ENCODE assay signal across 33 cellular contexts in genomic region chr12:3487027-3487426, GRCh38. TPM values are rescaled to one million over a fixed set of nuclear protein-coding genes. Genes with fewer than 3 reads are reported as not detected.
"Had no signal": no experiment of that assay in that cellular context is flagged by ENCODE, and none has a peak within 500 bp of the region (broad histone marks: within the 10 kb centered on the region; RNA-seq: fewer than 3 reads in every experiment).

No MANE protein-coding gene starts in this region.

- H3K27me3 ChIP-seq: ascending aorta had no signal

- H3K27ac Mint-ChIP-seq: activated CD4-positive, alpha-beta memory T cell treated with anti-CD3 and anti-CD28 coated beads for 36 hours; activated CD4-positive, alpha-beta T cell treated with anti-CD3 and anti-CD28 coated beads for 36 hours; activated CD4-positive, alpha-beta T cell treated with anti-CD3 and anti-CD28 coated beads, Interleukin-2, amount 10 ng/mL, durations not matched to agents 24 days and 14 days; activated CD8-positive, alpha-beta memory T cell treated with anti-CD3 and anti-CD28 coated beads, Interleukin-2, amount 10 ng/mL, durations not matched to agents 7 days and 5 days; activated CD8-positive, alpha-beta T cell treated with anti-CD3 and anti-CD28 coated beads, Interleukin-2, amount 10 ng/mL, durations not matched to agents 7 days and 5 days; activated naive CD4-positive, alpha-beta T cell treated with anti-CD3 and anti-CD28 coated beads for 36 hours; activated naive CD4-positive, alpha-beta T cell treated with anti-CD3 and anti-CD28 coated beads, Interleukin-2, amount 50 U/mL, for 72 hours; activated naive CD8-positive, alpha-beta T cell treated with anti-CD3 and anti-CD28 coated beads, Interleukin-2, amount 10 ng/mL, durations not matched to agents 7 days and 5 days; activated T-helper 1 cell treated with anti-CD3 and anti-CD28 coated beads, Interleukin-12 subunit alpha, Interleukin-12 subunit beta, Interleukin-2, Interleukin-4 antibody, amounts not matched to agents 30 ng/mL and 10 ng/mL and 1 ng/mL, durations not matched to agents 14 hours and 24 hours and 36 hours; activated T-helper 2 cell treated with anti-CD3 and anti-CD28 coated beads, Interferon-gamma antibody, Interleukin-2, Interleukin-4, amounts not matched to agents 10 μg/mL and 5 μg/mL and 100 μg/mL, durations not matched to agents 14 hours and 24 hours and 36 hours; brain; T-helper 17 cell; T-helper 2 cell treated with Interferon-gamma antibody and Interleukin-4, amounts not matched to agents 5 μg/mL and 100 μg/mL, for 36 hours had no signal

- H3K9me3 ChIP-seq: ascending aorta, breast epithelium, colonic mucosa, heart left ventricle had no signal

- H3K4me3 Mint-ChIP-seq: activated CD4-positive, alpha-beta memory T cell treated with anti-CD3 and anti-CD28 coated beads for 36 hours; activated CD4-positive, alpha-beta T cell treated with anti-CD3 and anti-CD28 coated beads for 36 hours; activated CD4-positive, alpha-beta T cell treated with anti-CD3 and anti-CD28 coated beads, Interleukin-2, amount 10 ng/mL, durations not matched to agents 24 days and 14 days; activated CD8-positive, alpha-beta memory T cell treated with anti-CD3 and anti-CD28 coated beads, Interleukin-2, amount 10 ng/mL, durations not matched to agents 7 days and 5 days; activated CD8-positive, alpha-beta T cell treated with anti-CD3 and anti-CD28 coated beads, Interleukin-2, amount 10 ng/mL, durations not matched to agents 7 days and 5 days; activated naive CD4-positive, alpha-beta T cell treated with anti-CD3 and anti-CD28 coated beads for 36 hours; activated naive CD8-positive, alpha-beta T cell treated with anti-CD3 and anti-CD28 coated beads, Interleukin-2, amount 10 ng/mL, durations not matched to agents 7 days and 5 days; activated T-helper 1 cell treated with anti-CD3 and anti-CD28 coated beads, Interleukin-12 subunit alpha, Interleukin-12 subunit beta, Interleukin-2, Interleukin-4 antibody, amounts not matched to agents 30 ng/mL and 10 ng/mL and 1 ng/mL, durations not matched to agents 14 hours and 24 hours and 36 hours; brain; T-helper 17 cell; T-helper 2 cell treated with Interferon-gamma antibody and Interleukin-4, amounts not matched to agents 5 μg/mL and 100 μg/mL, for 36 hours had no signal

- H3K36me3 Mint-ChIP-seq: activated CD4-positive, alpha-beta memory T cell treated with anti-CD3 and anti-CD28 coated beads for 36 hours; activated CD8-positive, alpha-beta memory T cell treated with anti-CD3 and anti-CD28 coated beads, Interleukin-2, amount 10 ng/mL, durations not matched to agents 7 days and 5 days; activated naive CD4-positive, alpha-beta T cell treated with anti-CD3 and anti-CD28 coated beads, Interleukin-2, amount 50 U/mL, for 72 hours; activated naive CD8-positive, alpha-beta T cell treated with anti-CD3 and anti-CD28 coated beads, Interleukin-2, amount 10 ng/mL, durations not matched to agents 7 days and 5 days; brain had no signal

- H3K4me1 ChIP-seq: colonic mucosa had no signal

- H3K9me3 Mint-ChIP-seq: activated CD4-positive, alpha-beta memory T cell treated with anti-CD3 and anti-CD28 coated beads for 36 hours; activated CD4-positive, alpha-beta T cell treated with anti-CD3 and anti-CD28 coated beads, Interleukin-2, amount 10 ng/mL, durations not matched to agents 24 days and 14 days; activated naive CD4-positive, alpha-beta T cell treated with anti-CD3 and anti-CD28 coated beads for 36 hours; activated naive CD4-positive, alpha-beta T cell treated with anti-CD3 and anti-CD28 coated beads, Interleukin-2, amount 50 U/mL, for 72 hours; activated naive CD8-positive, alpha-beta T cell treated with anti-CD3 and anti-CD28 coated beads, Interleukin-2, amount 10 ng/mL, durations not matched to agents 7 days and 5 days; activated T-helper 1 cell treated with anti-CD3 and anti-CD28 coated beads, Interleukin-12 subunit alpha, Interleukin-12 subunit beta, Interleukin-2, Interleukin-4 antibody, amounts not matched to agents 30 ng/mL and 10 ng/mL and 1 ng/mL, durations not matched to agents 14 hours and 24 hours and 36 hours; activated T-helper 2 cell treated with anti-CD3 and anti-CD28 coated beads, Interferon-gamma antibody, Interleukin-2, Interleukin-4, amounts not matched to agents 10 μg/mL and 5 μg/mL and 100 μg/mL, durations not matched to agents 14 hours and 24 hours and 36 hours; brain; T-helper 2 cell treated with Interferon-gamma antibody and Interleukin-4, amounts not matched to agents 5 μg/mL and 100 μg/mL, for 36 hours had no signal

- H3K27ac ChIP-seq: ascending aorta, breast epithelium, cardiac muscle cell, colonic mucosa, heart left ventricle had no signal

- H3K4me1 Mint-ChIP-seq: activated CD4-positive, alpha-beta T cell treated with anti-CD3 and anti-CD28 coated beads for 36 hours; activated CD4-positive, alpha-beta T cell treated with anti-CD3 and anti-CD28 coated beads, Interleukin-2, amount 10 ng/mL, durations not matched to agents 24 days and 14 days; activated CD8-positive, alpha-beta memory T cell treated with anti-CD3 and anti-CD28 coated beads, Interleukin-2, amount 10 ng/mL, durations not matched to agents 7 days and 5 days; activated naive CD8-positive, alpha-beta T cell treated with anti-CD3 and anti-CD28 coated beads, Interleukin-2, amount 10 ng/mL, durations not matched to agents 7 days and 5 days; T-helper 17 cell had no signal

- H3K4me3 ChIP-seq: ascending aorta, breast epithelium, cardiac muscle cell, colonic mucosa, heart left ventricle had no signal

- H3K36me3 ChIP-seq: ascending aorta, breast epithelium, cardiac muscle cell, colonic mucosa, heart left ventricle had no signal

- ATAC-seq: activated CD4-positive, alpha-beta T cell treated with anti-CD3 and anti-CD28 coated beads for 36 hours; activated CD8-positive, alpha-beta memory T cell treated with anti-CD3 and anti-CD28 coated beads, Interleukin-2, amount 10 ng/mL, durations not matched to agents 7 days and 5 days; activated CD8-positive, alpha-beta T cell treated with anti-CD3 and anti-CD28 coated beads, Interleukin-2, amount 10 ng/mL, durations not matched to agents 7 days and 5 days; activated naive CD4-positive, alpha-beta T cell treated with anti-CD3 and anti-CD28 coated beads, Interleukin-2, amount 50 U/mL, for 72 hours; esophagus mucosa; heart left ventricle; T-helper 17 cell had no signal

- DNase-seq: activated CD4-positive, alpha-beta memory T cell treated with anti-CD3 and anti-CD28 coated beads for 36 hours; activated CD4-positive, alpha-beta T cell treated with anti-CD3 and anti-CD28 coated beads for 36 hours; activated CD4-positive, alpha-beta T cell treated with anti-CD3 and anti-CD28 coated beads, Interleukin-2, amount 10 ng/mL, durations not matched to agents 24 days and 14 days; activated CD4-positive, CD25-positive, alpha-beta regulatory T cell; activated CD4-positive, CD25-positive, alpha-beta regulatory T cell treated with anti-CD3 and anti-CD28 coated beads, Interleukin-2, amount 50 U/mL, for 72 hours; activated CD8-positive, alpha-beta memory T cell treated with anti-CD3 and anti-CD28 coated beads, Interleukin-2, amount 10 ng/mL, durations not matched to agents 7 days and 5 days; activated CD8-positive, alpha-beta memory T cell treated with anti-CD3 and anti-CD28 coated beads, Interleukin-2, amount 50 U/mL, for 4 hours; activated CD8-positive, alpha-beta T cell treated with anti-CD3 and anti-CD28 coated beads, Interleukin-2, amount 10 ng/mL, durations not matched to agents 7 days and 5 days; activated effector memory CD4-positive, alpha-beta T cell treated with anti-CD3 and anti-CD28 coated beads, Interleukin-2, amount 50 U/mL, for 16 hours; activated naive CD4-positive, alpha-beta T cell treated with anti-CD3 and anti-CD28 coated beads for 36 hours; activated naive CD8-positive, alpha-beta T cell treated with anti-CD3 and anti-CD28 coated beads, Interleukin-2, amount 10 ng/mL, durations not matched to agents 7 days and 5 days; activated T-cell treated with anti-CD3 and anti-CD28 coated beads, Interleukin-2, amount 50 U/mL, for 1 hour; activated T-cell treated with anti-CD3 and anti-CD28 coated beads, Interleukin-2, amount 50 U/mL, for 48 hours; central memory CD4-positive, alpha-beta T cell; cerebellar nuclear complex; colonic mucosa; effector CD8-positive, alpha-beta T cell; foreskin fibroblast; heart left ventricle; T-helper 1 cell; T-helper 17 cell had no signal

RNA-seq across cellular contexts. Expression of gene PRMT8, which starts 4.0 kb away (rescaled TPM):
- total RNA-seq: activated CD4-positive, alpha-beta memory T cell treated with anti-CD3 and anti-CD28 coated beads for 36 hours; activated CD4-positive, alpha-beta T cell treated with anti-CD3 and anti-CD28 coated beads for 36 hours; activated CD4-positive, alpha-beta T cell treated with anti-CD3 and anti-CD28 coated beads, Interleukin-2, amount 10 ng/mL, durations not matched to agents 24 days and 14 days; activated CD8-positive, alpha-beta memory T cell treated with anti-CD3 and anti-CD28 coated beads for 36 hours; activated CD8-positive, alpha-beta memory T cell treated with anti-CD3 and anti-CD28 coated beads, Interleukin-2, amount 10 ng/mL, durations not matched to agents 7 days and 5 days; activated CD8-positive, alpha-beta T cell treated with anti-CD3 and anti-CD28 coated beads, Interleukin-2, amount 10 ng/mL, durations not matched to agents 7 days and 5 days; activated naive CD4-positive, alpha-beta T cell treated with anti-CD3 and anti-CD28 coated beads for 36 hours; activated naive CD4-positive, alpha-beta T cell treated with anti-CD3 and anti-CD28 coated beads, Interleukin-2, amount 50 U/mL, for 72 hours; activated naive CD8-positive, alpha-beta T cell treated with anti-CD3 and anti-CD28 coated beads, Interleukin-2, amount 10 ng/mL, durations not matched to agents 7 days and 5 days; activated T-helper 1 cell treated with anti-CD3 and anti-CD28 coated beads, Interleukin-12 subunit alpha, Interleukin-12 subunit beta, Interleukin-2, Interleukin-4 antibody, amounts not matched to agents 30 ng/mL and 10 ng/mL and 1 ng/mL, durations not matched to agents 14 hours and 24 hours and 36 hours; activated T-helper 2 cell treated with anti-CD3 and anti-CD28 coated beads, Interferon-gamma antibody, Interleukin-2, Interleukin-4, amounts not matched to agents 10 μg/mL and 5 μg/mL and 100 μg/mL, durations not matched to agents 14 hours and 24 hours and 36 hours; ascending aorta; breast epithelium; colonic mucosa; dermis microvascular lymphatic vessel endothelial cell; epithelial cell of proximal tubule; esophagus mucosa; heart left ventricle; T-helper 17 cell had no signal
- polyA plus RNA-seq: heart left ventricle had no signal
